In genomic region chr2:27803046-27803445, GRCh38 we compare ENCODE assay signal across 22 cellular contexts.
"Had no signal": no experiment of that assay in that cellular context is flagged by ENCODE, and none has a peak within 500 bp of the region (broad histone marks: within the 10 kb centered on the region; RNA-seq: fewer than 3 reads in every experiment).

No MANE protein-coding gene starts in this region.

- H3K4me3 ChIP-seq: left lung, ovary, prostate gland, spleen, thoracic aorta, upper lobe of left lung had no signal

- H3K4me1 Mint-ChIP-seq: activated B cell treated with CpG ODN at 0.5 μM for 24 hours, endodermal cell, immature natural killer cell had no signal

- H3K4me3 Mint-ChIP-seq: activated B cell treated with CpG ODN at 0.5 μM for 24 hours; activated naive CD4-positive, alpha-beta T cell treated with anti-CD3 and anti-CD28 coated beads for 36 hours; endodermal cell; immature natural killer cell; mesothelial cell of epicardium; natural killer cell had no signal

- DNase-seq: activated B cell treated with CpG ODN at 0.5 μM for 24 hours; activated CD4-positive, alpha-beta T cell treated with anti-CD3 and anti-CD28 coated beads for 4 hours; activated CD4-positive, alpha-beta T cell treated with anti-CD3 and anti-CD28 coated beads, Interleukin-2, amount 50 U/mL, for 48 hours; activated naive CD4-positive, alpha-beta T cell treated with anti-CD3 and anti-CD28 coated beads for 36 hours; activated T-cell treated with anti-CD3 and anti-CD28 coated beads, Interleukin-2, amount 50 U/mL, for 48 hours; cortex of kidney; endodermal cell; foreskin fibroblast; immature natural killer cell; left lung; mammary epithelial cell; natural killer cell; ovary; spleen; stimulated activated CD4-positive, alpha-beta T cell treated with anti-CD3 and anti-CD28 coated beads, Interleukin-4, amount 100 ng/mL, for 1 hour; stimulated activated naive CD4-positive, alpha-beta T cell; T-helper 1 cell; upper lobe of left lung had no signal

- H3K27me3 ChIP-seq: left lung, ovary, spleen, upper lobe of left lung had no signal

- H3K36me3 ChIP-seq: left lung, ovary, prostate gland, spleen, thoracic aorta, upper lobe of left lung had no signal

- H3K4me1 ChIP-seq: prostate gland had no signal

- H3K27ac ChIP-seq: epithelial cell of prostate, ovary, prostate gland, spleen, thoracic aorta, upper lobe of left lung had no signal

- H3K27ac Mint-ChIP-seq: activated B cell treated with CpG ODN at 0.5 μM for 24 hours; activated naive CD4-positive, alpha-beta T cell treated with anti-CD3 and anti-CD28 coated beads for 36 hours; endodermal cell; immature natural killer cell; mesothelial cell of epicardium; natural killer cell had no signal

- H3K27me3 Mint-ChIP-seq: activated B cell treated with CpG ODN at 0.5 μM for 24 hours had no signal

- H3K9me3 Mint-ChIP-seq: activated B cell treated with CpG ODN at 0.5 μM for 24 hours; activated naive CD4-positive, alpha-beta T cell treated with anti-CD3 and anti-CD28 coated beads for 36 hours; endodermal cell; immature natural killer cell; mesothelial cell of epicardium; natural killer cell had no signal

- ATAC-seq: left lung, natural killer cell had no signal

- H3K9me3 ChIP-seq: left lung, ovary, prostate gland, spleen, thoracic aorta, upper lobe of left lung had no signal

- H3K36me3 Mint-ChIP-seq: mesothelial cell of epicardium, natural killer cell had no signal
